Comparison of ENCODE assay signal across 1 cellular context in the genomic region with DNA sequence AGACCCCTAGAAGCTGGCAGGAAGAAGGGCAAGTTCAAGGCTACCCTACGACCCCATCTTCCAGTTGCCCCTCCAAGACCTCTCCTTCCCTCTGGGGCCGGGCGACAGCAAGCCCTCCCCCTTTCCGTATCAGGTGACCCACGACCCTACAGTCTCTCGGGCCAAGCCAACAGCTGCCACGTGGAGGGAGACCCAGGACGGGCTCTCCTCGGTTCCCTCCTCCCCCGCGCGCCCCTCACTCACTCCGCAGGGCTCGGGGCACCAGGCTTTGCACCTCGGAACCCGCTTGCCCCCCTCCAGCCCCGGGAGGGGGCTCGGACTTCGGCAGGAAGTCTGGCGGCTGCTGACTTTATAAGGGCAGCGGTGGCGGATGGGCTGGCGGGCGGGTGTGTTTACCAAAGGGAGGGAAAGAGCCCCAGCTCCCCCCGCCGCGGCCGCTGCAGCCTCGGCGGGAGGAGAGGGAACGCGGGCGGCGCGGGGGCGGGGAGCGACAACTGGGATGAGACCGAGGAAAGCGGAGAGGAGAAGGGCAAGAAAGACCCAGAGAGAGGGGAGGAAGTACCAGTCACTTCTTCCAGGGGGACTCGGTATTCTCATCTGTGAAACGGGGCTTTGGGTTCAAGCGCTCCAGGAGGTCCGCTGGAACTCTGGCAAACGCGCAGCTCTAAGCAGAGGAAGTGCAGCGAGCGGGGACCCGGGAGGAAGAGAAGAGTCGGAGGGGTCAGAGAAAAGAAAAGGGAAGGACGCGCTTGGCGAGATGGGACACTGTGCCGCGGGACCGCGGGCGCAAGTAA.
TF ChIP-seq lines count a peak whose summit lies in the region.

No MANE protein-coding gene starts in this region.

TF ChIP-seq in K562, 482 proteins besides CTCF, POLR2A, EP300 and RAD21 (continues in another document):
- TF ChIP-seq ZNF24 (IDR thresholded peaks at IDR 0.05) (peak; percentile 82), POLR2G (IDR thresholded peaks at IDR 0.05; ENCODE audit: low read depth, low read length) (peak; percentile 67), MBD2 (IDR thresholded peaks at IDR 0.05; ENCODE audit: borderline replicate concordance, low read depth) (0 out of 2 replicates have a peak, but pooled peaks have one; percentile 4), E4F1 (CRISPR knock-in tag; IDR thresholded peaks at IDR 0.05; ENCODE audit: borderline replicate concordance) (no peak), IFI16 (CRISPR knock-in tag; IDR thresholded peaks at IDR 0.05) (no peak), C11orf30 (IDR thresholded peaks at IDR 0.05; ENCODE audit: low read depth) (no peak), MLLT1 (IDR thresholded peaks at IDR 0.05) (no peak; a peak in 1 of 4 replicates), CBX8 (IDR thresholded peaks at IDR 0.05; ENCODE audit: borderline replicate concordance, extremely low read depth, low read depth, low read length, poor library complexity, severe bottlenecking) (no peak), ZNF143 (CRISPR knock-in tag; IDR thresholded peaks at IDR 0.05) (no peak), HMGN3 (IDR thresholded peaks at IDR 0.05; ENCODE audit: borderline replicate concordance, extremely low read depth, insufficient read length, low read depth, low read length) (peak; percentile 23), SREBF2 (CRISPR knock-in tag; IDR thresholded peaks at IDR 0.05) (no peak), EZH2 (IDR thresholded peaks at IDR 0.05; ENCODE audit: borderline replicate concordance, low read depth, low read length) (no peak), ILF3 (IDR thresholded peaks at IDR 0.05; ENCODE audit: borderline replicate concordance) (no peak), KDM1A (IDR thresholded peaks at IDR 0.05) (peak; percentile 64 to 81), NFRKB (IDR thresholded peaks at IDR 0.05; ENCODE audit: low read depth) (no peak), KLF16 (IDR thresholded peaks at IDR 0.05) (no peak), YY1 (IDR thresholded peaks at IDR 0.05; ENCODE audit: borderline replicate concordance in 1 of 3, control insufficient read depth in 1 of 3, extremely low read depth in 1 of 3, insufficient read depth in 3 of 3, insufficient read length in 1 of 3, insufficient replicate concordance in 2 of 3, low read depth in 1 of 3, low read length in 2 of 3) (no peak), MIER1 (IDR thresholded peaks at IDR 0.05; ENCODE audit: low read depth) (0 out of 2 replicates have a peak, but pooled peaks have one; percentile 15), TCF3 (CRISPR knock-in tag; IDR thresholded peaks at IDR 0.05) (no peak), FOS (IDR thresholded peaks at IDR 0.05; ENCODE audit: extremely low read depth, insufficient read length) (no peak), JUNB (CRISPR knock-in tag; conservative IDR thresholded peaks at IDR 0.05) (no peak), FIP1L1 (IDR thresholded peaks at IDR 0.05; ENCODE audit: low read depth, low read length, poor library complexity, severe bottlenecking) (peak; percentile 13), DPF2 (IDR thresholded peaks at IDR 0.05) (0 out of 2 replicates have a peak, but pooled peaks have one; percentile 22), ZNF699 (CRISPR knock-in tag; IDR thresholded peaks at IDR 0.05; ENCODE audit: insufficient replicate concordance) (no peak), ELF1 (tag; IDR thresholded peaks at IDR 0.05) (no peak), ZNF134 (CRISPR knock-in tag; conservative IDR thresholded peaks at IDR 0.05) (no peak), NFE2L1 (tag; IDR thresholded peaks at IDR 0.05; ENCODE audit: borderline replicate concordance, low read depth) (no peak), ARID1B (IDR thresholded peaks at IDR 0.05) (0 out of 2 replicates have a peak, but pooled peaks have one; percentile 31), PML (IDR thresholded peaks at IDR 0.05; ENCODE audit: low read length) (0 out of 2 replicates have a peak, but pooled peaks have one; percentile 27), ZKSCAN3 (CRISPR knock-in tag; IDR thresholded peaks at IDR 0.05) (no peak), ATF2 (CRISPR knock-in tag; IDR thresholded peaks at IDR 0.05) (no peak), SRF (CRISPR knock-in tag; IDR thresholded peaks at IDR 0.05) (peak in 1 of 2 experiments; percentile 94; a peak in 2 of 4 replicates), FOSL1 (tag; conservative IDR thresholded peaks at IDR 0.05) (no peak; the same call in 1 of the 2 replicates), ZNF668 (CRISPR knock-in tag; IDR thresholded peaks at IDR 0.05) (no peak), LCOR (CRISPR knock-in tag; IDR thresholded peaks at IDR 0.05) (0 out of 2 replicates have a peak, but pooled peaks have one; percentile 40), NR2C1 (IDR thresholded peaks at IDR 0.05) (peak; percentile 50; the same call in 1 of the 2 replicates), NR2C1 (tag; IDR thresholded peaks at IDR 0.05) (no peak), FOXK2 (conservative IDR thresholded peaks at IDR 0.05 in 1 of 2, IDR thresholded peaks at IDR 0.05 in 1 of 2; ENCODE audit: low read depth in 2 of 2) (peak; percentile 39 to 52; a peak in 1 of 4 replicates)
- TF ChIP-seq, protein P1, sequence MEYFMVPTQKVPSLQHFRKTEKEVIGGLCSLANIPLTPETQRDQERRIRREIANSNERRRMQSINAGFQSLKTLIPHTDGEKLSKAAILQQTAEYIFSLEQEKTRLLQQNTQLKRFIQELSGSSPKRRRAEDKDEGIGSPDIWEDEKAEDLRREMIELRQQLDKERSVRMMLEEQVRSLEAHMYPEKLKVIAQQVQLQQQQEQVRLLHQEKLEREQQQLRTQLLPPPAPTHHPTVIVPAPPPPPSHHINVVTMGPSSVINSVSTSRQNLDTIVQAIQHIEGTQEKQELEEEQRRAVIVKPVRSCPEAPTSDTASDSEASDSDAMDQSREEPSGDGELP (CRISPR knock-in tag; IDR thresholded peaks at IDR 0.05; ENCODE audit: borderline replicate concordance): peak; percentile 52; the same call in 1 of the 2 replicates
- TF ChIP-seq, protein P2, sequence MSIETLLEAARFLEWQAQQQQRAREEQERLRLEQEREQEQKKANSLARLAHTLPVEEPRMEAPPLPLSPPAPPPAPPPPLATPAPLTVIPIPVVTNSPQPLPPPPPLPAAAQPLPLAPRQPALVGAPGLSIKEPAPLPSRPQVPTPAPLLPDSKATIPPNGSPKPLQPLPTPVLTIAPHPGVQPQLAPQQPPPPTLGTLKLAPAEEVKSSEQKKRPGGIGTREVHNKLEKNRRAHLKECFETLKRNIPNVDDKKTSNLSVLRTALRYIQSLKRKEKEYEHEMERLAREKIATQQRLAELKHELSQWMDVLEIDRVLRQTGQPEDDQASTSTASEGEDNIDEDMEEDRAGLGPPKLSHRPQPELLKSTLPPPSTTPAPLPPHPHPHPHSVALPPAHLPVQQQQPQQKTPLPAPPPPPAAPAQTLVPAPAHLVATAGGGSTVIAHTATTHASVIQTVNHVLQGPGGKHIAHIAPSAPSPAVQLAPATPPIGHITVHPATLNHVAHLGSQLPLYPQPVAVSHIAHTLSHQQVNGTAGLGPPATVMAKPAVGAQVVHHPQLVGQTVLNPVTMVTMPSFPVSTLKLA (conservative IDR thresholded peaks at IDR 0.05): peak; percentile 93 to 94
- TF ChIP-seq, protein P3, sequence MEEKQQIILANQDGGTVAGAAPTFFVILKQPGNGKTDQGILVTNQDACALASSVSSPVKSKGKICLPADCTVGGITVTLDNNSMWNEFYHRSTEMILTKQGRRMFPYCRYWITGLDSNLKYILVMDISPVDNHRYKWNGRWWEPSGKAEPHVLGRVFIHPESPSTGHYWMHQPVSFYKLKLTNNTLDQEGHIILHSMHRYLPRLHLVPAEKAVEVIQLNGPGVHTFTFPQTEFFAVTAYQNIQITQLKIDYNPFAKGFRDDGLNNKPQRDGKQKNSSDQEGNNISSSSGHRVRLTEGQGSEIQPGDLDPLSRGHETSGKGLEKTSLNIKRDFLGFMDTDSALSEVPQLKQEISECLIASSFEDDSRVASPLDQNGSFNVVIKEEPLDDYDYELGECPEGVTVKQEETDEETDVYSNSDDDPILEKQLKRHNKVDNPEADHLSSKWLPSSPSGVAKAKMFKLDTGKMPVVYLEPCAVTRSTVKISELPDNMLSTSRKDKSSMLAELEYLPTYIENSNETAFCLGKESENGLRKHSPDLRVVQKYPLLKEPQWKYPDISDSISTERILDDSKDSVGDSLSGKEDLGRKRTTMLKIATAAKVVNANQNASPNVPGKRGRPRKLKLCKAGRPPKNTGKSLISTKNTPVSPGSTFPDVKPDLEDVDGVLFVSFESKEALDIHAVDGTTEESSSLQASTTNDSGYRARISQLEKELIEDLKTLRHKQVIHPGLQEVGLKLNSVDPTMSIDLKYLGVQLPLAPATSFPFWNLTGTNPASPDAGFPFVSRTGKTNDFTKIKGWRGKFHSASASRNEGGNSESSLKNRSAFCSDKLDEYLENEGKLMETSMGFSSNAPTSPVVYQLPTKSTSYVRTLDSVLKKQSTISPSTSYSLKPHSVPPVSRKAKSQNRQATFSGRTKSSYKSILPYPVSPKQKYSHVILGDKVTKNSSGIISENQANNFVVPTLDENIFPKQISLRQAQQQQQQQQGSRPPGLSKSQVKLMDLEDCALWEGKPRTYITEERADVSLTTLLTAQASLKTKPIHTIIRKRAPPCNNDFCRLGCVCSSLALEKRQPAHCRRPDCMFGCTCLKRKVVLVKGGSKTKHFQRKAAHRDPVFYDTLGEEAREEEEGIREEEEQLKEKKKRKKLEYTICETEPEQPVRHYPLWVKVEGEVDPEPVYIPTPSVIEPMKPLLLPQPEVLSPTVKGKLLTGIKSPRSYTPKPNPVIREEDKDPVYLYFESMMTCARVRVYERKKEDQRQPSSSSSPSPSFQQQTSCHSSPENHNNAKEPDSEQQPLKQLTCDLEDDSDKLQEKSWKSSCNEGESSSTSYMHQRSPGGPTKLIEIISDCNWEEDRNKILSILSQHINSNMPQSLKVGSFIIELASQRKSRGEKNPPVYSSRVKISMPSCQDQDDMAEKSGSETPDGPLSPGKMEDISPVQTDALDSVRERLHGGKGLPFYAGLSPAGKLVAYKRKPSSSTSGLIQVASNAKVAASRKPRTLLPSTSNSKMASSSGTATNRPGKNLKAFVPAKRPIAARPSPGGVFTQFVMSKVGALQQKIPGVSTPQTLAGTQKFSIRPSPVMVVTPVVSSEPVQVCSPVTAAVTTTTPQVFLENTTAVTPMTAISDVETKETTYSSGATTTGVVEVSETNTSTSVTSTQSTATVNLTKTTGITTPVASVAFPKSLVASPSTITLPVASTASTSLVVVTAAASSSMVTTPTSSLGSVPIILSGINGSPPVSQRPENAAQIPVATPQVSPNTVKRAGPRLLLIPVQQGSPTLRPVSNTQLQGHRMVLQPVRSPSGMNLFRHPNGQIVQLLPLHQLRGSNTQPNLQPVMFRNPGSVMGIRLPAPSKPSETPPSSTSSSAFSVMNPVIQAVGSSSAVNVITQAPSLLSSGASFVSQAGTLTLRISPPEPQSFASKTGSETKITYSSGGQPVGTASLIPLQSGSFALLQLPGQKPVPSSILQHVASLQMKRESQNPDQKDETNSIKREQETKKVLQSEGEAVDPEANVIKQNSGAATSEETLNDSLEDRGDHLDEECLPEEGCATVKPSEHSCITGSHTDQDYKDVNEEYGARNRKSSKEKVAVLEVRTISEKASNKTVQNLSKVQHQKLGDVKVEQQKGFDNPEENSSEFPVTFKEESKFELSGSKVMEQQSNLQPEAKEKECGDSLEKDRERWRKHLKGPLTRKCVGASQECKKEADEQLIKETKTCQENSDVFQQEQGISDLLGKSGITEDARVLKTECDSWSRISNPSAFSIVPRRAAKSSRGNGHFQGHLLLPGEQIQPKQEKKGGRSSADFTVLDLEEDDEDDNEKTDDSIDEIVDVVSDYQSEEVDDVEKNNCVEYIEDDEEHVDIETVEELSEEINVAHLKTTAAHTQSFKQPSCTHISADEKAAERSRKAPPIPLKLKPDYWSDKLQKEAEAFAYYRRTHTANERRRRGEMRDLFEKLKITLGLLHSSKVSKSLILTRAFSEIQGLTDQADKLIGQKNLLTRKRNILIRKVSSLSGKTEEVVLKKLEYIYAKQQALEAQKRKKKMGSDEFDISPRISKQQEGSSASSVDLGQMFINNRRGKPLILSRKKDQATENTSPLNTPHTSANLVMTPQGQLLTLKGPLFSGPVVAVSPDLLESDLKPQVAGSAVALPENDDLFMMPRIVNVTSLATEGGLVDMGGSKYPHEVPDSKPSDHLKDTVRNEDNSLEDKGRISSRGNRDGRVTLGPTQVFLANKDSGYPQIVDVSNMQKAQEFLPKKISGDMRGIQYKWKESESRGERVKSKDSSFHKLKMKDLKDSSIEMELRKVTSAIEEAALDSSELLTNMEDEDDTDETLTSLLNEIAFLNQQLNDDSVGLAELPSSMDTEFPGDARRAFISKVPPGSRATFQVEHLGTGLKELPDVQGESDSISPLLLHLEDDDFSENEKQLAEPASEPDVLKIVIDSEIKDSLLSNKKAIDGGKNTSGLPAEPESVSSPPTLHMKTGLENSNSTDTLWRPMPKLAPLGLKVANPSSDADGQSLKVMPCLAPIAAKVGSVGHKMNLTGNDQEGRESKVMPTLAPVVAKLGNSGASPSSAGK (IDR thresholded peaks at IDR 0.05): peak; percentile 80
